ENCODE assay signal across 1 cellular context in the genomic region with DNA sequence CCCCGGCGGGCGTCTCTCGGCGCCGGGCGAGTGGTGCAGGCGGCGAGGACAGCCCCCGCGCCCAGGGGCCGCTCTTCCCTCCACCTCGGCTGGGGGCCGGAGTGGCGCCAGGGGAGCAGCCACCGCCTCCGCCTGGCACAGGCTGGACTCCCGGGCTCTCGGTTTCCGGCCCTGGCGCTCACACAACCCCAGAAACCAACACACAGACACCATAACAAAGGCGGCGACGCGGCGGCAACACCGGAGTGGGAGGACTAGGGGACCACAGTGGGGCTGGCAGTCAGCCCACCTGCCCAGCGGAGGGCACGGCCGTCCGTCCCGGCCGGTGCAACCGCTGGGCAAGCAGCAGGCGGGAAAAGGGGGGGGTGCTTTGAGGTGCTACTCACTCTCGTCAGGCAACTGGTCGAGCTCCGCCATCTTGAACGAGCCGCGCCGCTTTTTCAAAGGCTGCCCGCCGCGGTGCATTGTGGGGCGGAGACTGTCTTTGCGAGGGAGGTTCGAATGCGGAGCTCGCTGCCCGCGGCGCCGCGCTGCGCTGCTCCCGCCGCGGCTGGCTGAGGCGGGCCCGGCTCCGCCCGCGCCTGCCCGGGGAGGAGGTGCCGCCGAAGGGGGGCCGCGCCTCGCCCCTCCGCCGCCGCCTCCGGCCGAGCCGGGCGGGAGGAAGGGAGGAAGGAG.
TF ChIP-seq lines count a peak whose summit lies in the region.

A gene with protein sequence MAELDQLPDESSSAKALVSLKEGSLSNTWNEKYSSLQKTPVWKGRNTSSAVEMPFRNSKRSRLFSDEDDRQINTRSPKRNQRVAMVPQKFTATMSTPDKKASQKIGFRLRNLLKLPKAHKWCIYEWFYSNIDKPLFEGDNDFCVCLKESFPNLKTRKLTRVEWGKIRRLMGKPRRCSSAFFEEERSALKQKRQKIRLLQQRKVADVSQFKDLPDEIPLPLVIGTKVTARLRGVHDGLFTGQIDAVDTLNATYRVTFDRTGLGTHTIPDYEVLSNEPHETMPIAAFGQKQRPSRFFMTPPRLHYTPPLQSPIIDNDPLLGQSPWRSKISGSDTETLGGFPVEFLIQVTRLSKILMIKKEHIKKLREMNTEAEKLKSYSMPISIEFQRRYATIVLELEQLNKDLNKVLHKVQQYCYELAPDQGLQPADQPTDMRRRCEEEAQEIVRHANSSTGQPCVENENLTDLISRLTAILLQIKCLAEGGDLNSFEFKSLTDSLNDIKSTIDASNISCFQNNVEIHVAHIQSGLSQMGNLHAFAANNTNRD (minus strand): TSS at position 442 of the 675 bp plus-strand sequence. CDS start 25 bp downstream, at position 417.

TF ChIP-seq in HepG2, 621 proteins besides CTCF, POLR2A, EP300 and RAD21 (continued from another document and continues in another):
- TF ChIP-seq, protein P1, sequence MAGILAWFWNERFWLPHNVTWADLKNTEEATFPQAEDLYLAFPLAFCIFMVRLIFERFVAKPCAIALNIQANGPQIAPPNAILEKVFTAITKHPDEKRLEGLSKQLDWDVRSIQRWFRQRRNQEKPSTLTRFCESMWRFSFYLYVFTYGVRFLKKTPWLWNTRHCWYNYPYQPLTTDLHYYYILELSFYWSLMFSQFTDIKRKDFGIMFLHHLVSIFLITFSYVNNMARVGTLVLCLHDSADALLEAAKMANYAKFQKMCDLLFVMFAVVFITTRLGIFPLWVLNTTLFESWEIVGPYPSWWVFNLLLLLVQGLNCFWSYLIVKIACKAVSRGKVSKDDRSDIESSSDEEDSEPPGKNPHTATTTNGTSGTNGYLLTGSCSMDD (CRISPR knock-in tag; IDR thresholded peaks at IDR 0.05) = no peak
- TF ChIP-seq, protein P2, sequence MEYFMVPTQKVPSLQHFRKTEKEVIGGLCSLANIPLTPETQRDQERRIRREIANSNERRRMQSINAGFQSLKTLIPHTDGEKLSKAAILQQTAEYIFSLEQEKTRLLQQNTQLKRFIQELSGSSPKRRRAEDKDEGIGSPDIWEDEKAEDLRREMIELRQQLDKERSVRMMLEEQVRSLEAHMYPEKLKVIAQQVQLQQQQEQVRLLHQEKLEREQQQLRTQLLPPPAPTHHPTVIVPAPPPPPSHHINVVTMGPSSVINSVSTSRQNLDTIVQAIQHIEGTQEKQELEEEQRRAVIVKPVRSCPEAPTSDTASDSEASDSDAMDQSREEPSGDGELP (IDR thresholded peaks at IDR 0.05; ENCODE audit: borderline replicate concordance, low read depth) = no peak
- TF ChIP-seq MIXL1 (CRISPR knock-in tag; IDR thresholded peaks at IDR 0.05) = no peak
- TF ChIP-seq ZNF33A (CRISPR knock-in tag; IDR thresholded peaks at IDR 0.05; ENCODE audit: borderline replicate concordance) = no peak
- TF ChIP-seq, protein P3, sequence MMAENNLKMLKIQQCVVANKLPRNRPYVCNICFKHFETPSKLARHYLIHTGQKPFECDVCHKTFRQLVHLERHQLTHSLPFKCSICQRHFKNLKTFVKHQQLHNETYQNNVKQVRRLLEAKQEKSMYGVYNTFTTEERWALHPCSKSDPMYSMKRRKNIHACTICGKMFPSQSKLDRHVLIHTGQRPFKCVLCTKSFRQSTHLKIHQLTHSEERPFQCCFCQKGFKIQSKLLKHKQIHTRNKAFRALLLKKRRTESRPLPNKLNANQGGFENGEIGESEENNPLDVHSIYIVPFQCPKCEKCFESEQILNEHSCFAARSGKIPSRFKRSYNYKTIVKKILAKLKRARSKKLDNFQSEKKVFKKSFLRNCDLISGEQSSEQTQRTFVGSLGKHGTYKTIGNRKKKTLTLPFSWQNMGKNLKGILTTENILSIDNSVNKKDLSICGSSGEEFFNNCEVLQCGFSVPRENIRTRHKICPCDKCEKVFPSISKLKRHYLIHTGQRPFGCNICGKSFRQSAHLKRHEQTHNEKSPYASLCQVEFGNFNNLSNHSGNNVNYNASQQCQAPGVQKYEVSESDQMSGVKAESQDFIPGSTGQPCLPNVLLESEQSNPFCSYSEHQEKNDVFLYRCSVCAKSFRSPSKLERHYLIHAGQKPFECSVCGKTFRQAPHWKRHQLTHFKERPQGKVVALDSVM (CRISPR knock-in tag; IDR thresholded peaks at IDR 0.05) = no peak; the same call in 1 of the 2 replicates
- peak; percentile 99 for TF ChIP-seq TOPORS (CRISPR knock-in tag; IDR thresholded peaks at IDR 0.05)
- TF ChIP-seq, protein P4, sequence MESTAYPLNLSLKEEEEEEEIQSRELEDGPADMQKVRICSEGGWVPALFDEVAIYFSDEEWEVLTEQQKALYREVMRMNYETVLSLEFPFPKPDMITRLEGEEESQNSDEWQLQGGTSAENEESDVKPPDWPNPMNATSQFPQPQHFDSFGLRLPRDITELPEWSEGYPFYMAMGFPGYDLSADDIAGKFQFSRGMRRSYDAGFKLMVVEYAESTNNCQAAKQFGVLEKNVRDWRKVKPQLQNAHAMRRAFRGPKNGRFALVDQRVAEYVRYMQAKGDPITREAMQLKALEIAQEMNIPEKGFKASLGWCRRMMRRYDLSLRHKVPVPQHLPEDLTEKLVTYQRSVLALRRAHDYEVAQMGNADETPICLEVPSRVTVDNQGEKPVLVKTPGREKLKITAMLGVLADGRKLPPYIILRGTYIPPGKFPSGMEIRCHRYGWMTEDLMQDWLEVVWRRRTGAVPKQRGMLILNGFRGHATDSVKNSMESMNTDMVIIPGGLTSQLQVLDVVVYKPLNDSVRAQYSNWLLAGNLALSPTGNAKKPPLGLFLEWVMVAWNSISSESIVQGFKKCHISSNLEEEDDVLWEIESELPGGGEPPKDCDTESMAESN (CRISPR knock-in tag; conservative IDR thresholded peaks at IDR 0.05) = peak; percentile 97
- peak; percentile 38; the same call in 1 of the 2 replicates for TF ChIP-seq RFXAP (CRISPR knock-in tag; IDR thresholded peaks at IDR 0.05; ENCODE audit: borderline replicate concordance)
- TF ChIP-seq, protein P5, sequence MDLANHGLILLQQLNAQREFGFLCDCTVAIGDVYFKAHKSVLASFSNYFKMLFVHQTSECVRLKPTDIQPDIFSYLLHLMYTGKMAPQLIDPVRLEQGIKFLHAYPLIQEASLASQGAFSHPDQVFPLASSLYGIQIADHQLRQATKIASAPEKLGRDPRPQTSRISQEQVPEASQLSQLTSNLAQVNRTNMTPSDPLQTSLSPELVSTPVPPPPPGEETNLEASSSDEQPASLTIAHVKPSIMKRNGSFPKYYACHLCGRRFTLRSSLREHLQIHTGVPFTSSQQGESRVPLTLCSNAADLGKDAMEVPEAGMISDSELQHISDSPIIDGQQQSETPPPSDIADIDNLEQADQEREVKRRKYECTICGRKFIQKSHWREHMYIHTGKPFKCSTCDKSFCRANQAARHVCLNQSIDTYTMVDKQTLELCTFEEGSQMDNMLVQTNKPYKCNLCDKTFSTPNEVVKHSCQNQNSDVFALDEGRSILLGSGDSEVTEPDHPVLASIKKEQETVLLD (CRISPR knock-in tag; IDR thresholded peaks at IDR 0.05; ENCODE audit: low read depth) = peak; percentile 75; the same call in 1 of the 2 replicates
- TF ChIP-seq, protein P6, sequence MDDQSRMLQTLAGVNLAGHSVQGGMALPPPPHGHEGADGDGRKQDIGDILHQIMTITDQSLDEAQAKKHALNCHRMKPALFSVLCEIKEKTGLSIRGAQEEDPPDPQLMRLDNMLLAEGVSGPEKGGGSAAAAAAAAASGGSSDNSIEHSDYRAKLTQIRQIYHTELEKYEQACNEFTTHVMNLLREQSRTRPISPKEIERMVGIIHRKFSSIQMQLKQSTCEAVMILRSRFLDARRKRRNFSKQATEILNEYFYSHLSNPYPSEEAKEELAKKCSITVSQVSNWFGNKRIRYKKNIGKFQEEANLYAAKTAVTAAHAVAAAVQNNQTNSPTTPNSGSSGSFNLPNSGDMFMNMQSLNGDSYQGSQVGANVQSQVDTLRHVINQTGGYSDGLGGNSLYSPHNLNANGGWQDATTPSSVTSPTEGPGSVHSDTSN (CRISPR knock-in tag; IDR thresholded peaks at IDR 0.05; ENCODE audit: borderline replicate concordance) = no peak
- TF ChIP-seq TP53 (CRISPR knock-in tag; conservative IDR thresholded peaks at IDR 0.05) = no peak
- TF ChIP-seq, protein P7, sequence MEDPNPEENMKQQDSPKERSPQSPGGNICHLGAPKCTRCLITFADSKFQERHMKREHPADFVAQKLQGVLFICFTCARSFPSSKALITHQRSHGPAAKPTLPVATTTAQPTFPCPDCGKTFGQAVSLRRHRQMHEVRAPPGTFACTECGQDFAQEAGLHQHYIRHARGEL (CRISPR knock-in tag; IDR thresholded peaks at IDR 0.05) = no peak
- peak; percentile 34; the same call in 1 of the 2 replicates for TF ChIP-seq EED (CRISPR knock-in tag; IDR thresholded peaks at IDR 0.05)
- TF ChIP-seq XBP1 (CRISPR knock-in tag; IDR thresholded peaks at IDR 0.05) = no peak
- peak; percentile 55; the same call in 1 of the 2 replicates for TF ChIP-seq ZNF335 (CRISPR knock-in tag; IDR thresholded peaks at IDR 0.05)
- TF ChIP-seq SMYD3 (CRISPR knock-in tag; IDR thresholded peaks at IDR 0.05) = peak; percentile 70
- no peak for TF ChIP-seq CHD4 (IDR thresholded peaks at IDR 0.05; ENCODE audit: borderline replicate concordance, low read length)
- TF ChIP-seq HHEX (CRISPR knock-in tag; IDR thresholded peaks at IDR 0.05) = no peak
- TF ChIP-seq, protein P8, sequence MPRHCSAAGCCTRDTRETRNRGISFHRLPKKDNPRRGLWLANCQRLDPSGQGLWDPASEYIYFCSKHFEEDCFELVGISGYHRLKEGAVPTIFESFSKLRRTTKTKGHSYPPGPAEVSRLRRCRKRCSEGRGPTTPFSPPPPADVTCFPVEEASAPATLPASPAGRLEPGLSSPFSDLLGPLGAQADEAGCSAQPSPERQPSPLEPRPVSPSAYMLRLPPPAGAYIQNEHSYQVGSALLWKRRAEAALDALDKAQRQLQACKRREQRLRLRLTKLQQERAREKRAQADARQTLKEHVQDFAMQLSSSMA (CRISPR knock-in tag; IDR thresholded peaks at IDR 0.05) = 0 out of 2 replicates have a peak, but pooled peaks have one; percentile 30
- no peak for TF ChIP-seq NFIC (IDR thresholded peaks at IDR 0.05; ENCODE audit: low read length)
- TF ChIP-seq GTF3A (CRISPR knock-in tag; conservative IDR thresholded peaks at IDR 0.05) = no peak
- TF ChIP-seq FOXM1 (CRISPR knock-in tag; IDR thresholded peaks at IDR 0.05) = no peak
- TF ChIP-seq MTF1 (CRISPR knock-in tag; IDR thresholded peaks at IDR 0.05) = no peak
- TF ChIP-seq ARID2 (CRISPR knock-in tag; IDR thresholded peaks at IDR 0.05; ENCODE audit: borderline replicate concordance) = peak; percentile 97
- peak; percentile 69 for TF ChIP-seq MYC (CRISPR knock-in tag; IDR thresholded peaks at IDR 0.05; ENCODE audit: borderline replicate concordance)
- TF ChIP-seq IKZF4 (CRISPR knock-in tag; IDR thresholded peaks at IDR 0.05; ENCODE audit: borderline replicate concordance, low read depth, not compliant biosample characterization) = no peak
- peak; percentile 78; the same call in 1 of the 2 replicates for TF ChIP-seq ZNF160 (CRISPR knock-in tag; IDR thresholded peaks at IDR 0.05)
- TF ChIP-seq TEAD3 (CRISPR knock-in tag; optimal IDR thresholded peaks at IDR 0.05; ENCODE audit: borderline replicate concordance) = no peak
- no peak for TF ChIP-seq ZNF790 (CRISPR knock-in tag; IDR thresholded peaks at IDR 0.05; ENCODE audit: borderline replicate concordance)
- TF ChIP-seq, protein P9, sequence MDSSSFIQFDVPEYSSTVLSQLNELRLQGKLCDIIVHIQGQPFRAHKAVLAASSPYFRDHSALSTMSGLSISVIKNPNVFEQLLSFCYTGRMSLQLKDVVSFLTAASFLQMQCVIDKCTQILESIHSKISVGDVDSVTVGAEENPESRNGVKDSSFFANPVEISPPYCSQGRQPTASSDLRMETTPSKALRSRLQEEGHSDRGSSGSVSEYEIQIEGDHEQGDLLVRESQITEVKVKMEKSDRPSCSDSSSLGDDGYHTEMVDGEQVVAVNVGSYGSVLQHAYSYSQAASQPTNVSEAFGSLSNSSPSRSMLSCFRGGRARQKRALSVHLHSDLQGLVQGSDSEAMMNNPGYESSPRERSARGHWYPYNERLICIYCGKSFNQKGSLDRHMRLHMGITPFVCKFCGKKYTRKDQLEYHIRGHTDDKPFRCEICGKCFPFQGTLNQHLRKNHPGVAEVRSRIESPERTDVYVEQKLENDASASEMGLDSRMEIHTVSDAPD (CRISPR knock-in tag; IDR thresholded peaks at IDR 0.05) = peak; percentile 73; the same call in 1 of the 2 replicates
- TF ChIP-seq THYN1 (CRISPR knock-in tag; IDR thresholded peaks at IDR 0.05; ENCODE audit: borderline replicate concordance, low read depth) = no peak
- no peak for TF ChIP-seq ZNF792 (CRISPR knock-in tag; IDR thresholded peaks at IDR 0.05)
- TF ChIP-seq ZNF143 (CRISPR knock-in tag; IDR thresholded peaks at IDR 0.05) = peak; percentile 88
- TF ChIP-seq ZNF780A (CRISPR knock-in tag; IDR thresholded peaks at IDR 0.05) = no peak
- TF ChIP-seq, protein P10, sequence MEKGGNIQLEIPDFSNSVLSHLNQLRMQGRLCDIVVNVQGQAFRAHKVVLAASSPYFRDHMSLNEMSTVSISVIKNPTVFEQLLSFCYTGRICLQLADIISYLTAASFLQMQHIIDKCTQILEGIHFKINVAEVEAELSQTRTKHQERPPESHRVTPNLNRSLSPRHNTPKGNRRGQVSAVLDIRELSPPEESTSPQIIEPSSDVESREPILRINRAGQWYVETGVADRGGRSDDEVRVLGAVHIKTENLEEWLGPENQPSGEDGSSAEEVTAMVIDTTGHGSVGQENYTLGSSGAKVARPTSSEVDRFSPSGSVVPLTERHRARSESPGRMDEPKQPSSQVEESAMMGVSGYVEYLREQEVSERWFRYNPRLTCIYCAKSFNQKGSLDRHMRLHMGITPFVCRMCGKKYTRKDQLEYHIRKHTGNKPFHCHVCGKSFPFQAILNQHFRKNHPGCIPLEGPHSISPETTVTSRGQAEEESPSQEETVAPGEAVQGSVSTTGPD (CRISPR knock-in tag; IDR thresholded peaks at IDR 0.05) = no peak
- peak; percentile 15; the same call in 1 of the 2 replicates for TF ChIP-seq HCFC1 (IDR thresholded peaks at IDR 0.05; ENCODE audit: low read depth, low read length)
- TF ChIP-seq, protein P11, sequence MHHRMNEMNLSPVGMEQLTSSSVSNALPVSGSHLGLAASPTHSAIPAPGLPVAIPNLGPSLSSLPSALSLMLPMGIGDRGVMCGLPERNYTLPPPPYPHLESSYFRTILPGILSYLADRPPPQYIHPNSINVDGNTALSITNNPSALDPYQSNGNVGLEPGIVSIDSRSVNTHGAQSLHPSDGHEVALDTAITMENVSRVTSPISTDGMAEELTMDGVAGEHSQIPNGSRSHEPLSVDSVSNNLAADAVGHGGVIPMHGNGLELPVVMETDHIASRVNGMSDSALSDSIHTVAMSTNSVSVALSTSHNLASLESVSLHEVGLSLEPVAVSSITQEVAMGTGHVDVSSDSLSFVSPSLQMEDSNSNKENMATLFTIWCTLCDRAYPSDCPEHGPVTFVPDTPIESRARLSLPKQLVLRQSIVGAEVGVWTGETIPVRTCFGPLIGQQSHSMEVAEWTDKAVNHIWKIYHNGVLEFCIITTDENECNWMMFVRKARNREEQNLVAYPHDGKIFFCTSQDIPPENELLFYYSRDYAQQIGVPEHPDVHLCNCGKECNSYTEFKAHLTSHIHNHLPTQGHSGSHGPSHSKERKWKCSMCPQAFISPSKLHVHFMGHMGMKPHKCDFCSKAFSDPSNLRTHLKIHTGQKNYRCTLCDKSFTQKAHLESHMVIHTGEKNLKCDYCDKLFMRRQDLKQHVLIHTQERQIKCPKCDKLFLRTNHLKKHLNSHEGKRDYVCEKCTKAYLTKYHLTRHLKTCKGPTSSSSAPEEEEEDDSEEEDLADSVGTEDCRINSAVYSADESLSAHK (CRISPR knock-in tag; IDR thresholded peaks at IDR 0.05; ENCODE audit: borderline replicate concordance) = no peak
- TF ChIP-seq, protein P12, sequence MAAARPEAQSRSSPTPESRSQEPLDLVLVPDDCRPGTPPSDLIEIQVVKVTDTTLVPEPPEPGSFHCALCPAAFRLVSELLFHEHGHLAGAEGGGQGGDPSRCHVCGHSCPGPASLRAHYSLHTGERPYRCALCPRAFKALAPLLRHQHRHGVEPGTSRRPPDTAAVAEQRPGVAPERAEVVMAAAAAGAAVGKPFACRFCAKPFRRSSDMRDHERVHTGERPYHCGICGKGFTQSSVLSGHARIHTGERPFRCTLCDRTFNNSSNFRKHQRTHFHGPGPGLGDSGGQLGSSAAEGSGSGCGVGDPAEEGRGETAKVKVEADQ (CRISPR knock-in tag; IDR thresholded peaks at IDR 0.05; ENCODE audit: borderline replicate concordance) = no peak
- peak; percentile 99 for TF ChIP-seq ARNT2 (CRISPR knock-in tag; IDR thresholded peaks at IDR 0.05; ENCODE audit: low read depth)
